ENCODE assay signal across 19 cellular contexts in genomic region chr9:95755421-95755730, GRCh38.
DNase-seq lines count a peak whose midpoint lies in the region; ATAC-seq and TF ChIP-seq lines count a peak whose summit lies in the region.
"Had no signal": no experiment of that assay in that cellular context is flagged by ENCODE, and none has a peak within 500 bp of the region (broad histone marks: within the 10 kb centered on the region; RNA-seq: fewer than 3 reads in every experiment).

No MANE protein-coding gene starts in this region.

- ATAC-seq in activated CD4-positive, CD25-positive, alpha-beta regulatory T cell treated with anti-CD3 and anti-CD28 coated beads, Interleukin-2, amount 50 U/mL, for 24 hours: no peak
- ATAC-seq: HCT116 had no signal

- no peaks in the 10 kb centered on the region for H3K36me3 ChIP-seq in Peyer's patch
- no peaks in the 10 kb centered on the region for H3K36me3 ChIP-seq in mucosa of rectum (ENCODE audit: control insufficient read depth in 2 of 2, insufficient read depth in 2 of 2, low read length in 2 of 2)
- no peaks in the 10 kb centered on the region for H3K36me3 ChIP-seq in transverse colon
- H3K36me3 ChIP-seq: BE2C had no signal

- H3K9ac ChIP-seq in mucosa of rectum (ENCODE audit: low read depth in 1 of 2, low read length in 2 of 2): no peak overlapping the region

- 71% methylated on average over 3 of the region's 3 CpGs; no CpG with 5 or more reads in 1 of the 2 donors for WGBS in transverse colon (ENCODE audit: low coverage in 1 of 2), 2 donors

- H3K27me3 Mint-ChIP-seq in chondrocyte (ENCODE audit: low read depth): peaks cover 4% of the 10 kb centered on the region

- TF ChIP-seq POLR2A in Peyer's patch (IDR thresholded peaks at IDR 0.05) (no peak), transverse colon (IDR thresholded peaks at IDR 0.05) (no peak)

- TF ChIP-seq CTCF in Peyer's patch (IDR thresholded peaks at IDR 0.05) (no peak), coronary artery (IDR thresholded peaks at IDR 0.05) (no peak), transverse colon (IDR thresholded peaks at IDR 0.05) (no peak), chondrocyte (IDR thresholded peaks at IDR 0.05) (no peak)

- no peak overlapping the region for H3K4me3 Mint-ChIP-seq in chondrocyte (ENCODE audit: unreplicated experiment)
- H3K4me3 Mint-ChIP-seq: CD4-positive, alpha-beta T cell had no signal

- no peak overlapping the region for H3K4me3 ChIP-seq in Peyer's patch
- no peak overlapping the region for H3K4me3 ChIP-seq in coronary artery
- no peak overlapping the region for H3K4me3 ChIP-seq in mucosa of rectum (ENCODE audit: low read length in 2 of 2)
- H3K4me3 ChIP-seq in transverse colon: no peak overlapping the region

- in situ Hi-C loops in transverse colon (cut with MboI; ENCODE audit: low pct_ligation_motif_present in 1 of 4, low pct_unique_long_range_greater_than_20kb in 1 of 4, low sequenced_read_pairs in 3 of 4): no loop called here

- TF ChIP-seq EP300 in transverse colon (IDR thresholded peaks at IDR 0.05; ENCODE audit: low read depth): no peak

- peaks cover 21% of the 10 kb centered on the region for H3K4me1 Mint-ChIP-seq in chondrocyte (ENCODE audit: low read depth)

- no peaks in the 10 kb centered on the region for H3K9me3 Mint-ChIP-seq in chondrocyte (ENCODE audit: low read depth)
- H3K9me3 Mint-ChIP-seq: CD4-positive, alpha-beta T cell had no signal

- peaks cover 0 to 15% (median 2%) of the 10 kb centered on the region in 4 donors for H3K4me1 ChIP-seq in Peyer's patch
- H3K4me1 ChIP-seq in mucosa of rectum (ENCODE audit: control insufficient read depth in 2 of 2, insufficient read depth in 2 of 2, low read length in 2 of 2): no peaks in the 10 kb centered on the region
- H3K4me1 ChIP-seq in transverse colon: peaks cover 0 to 6% (median 6%) of the 10 kb centered on the region in 4 donors

- no peak overlapping the region for H3K27ac Mint-ChIP-seq in chondrocyte (ENCODE audit: unreplicated experiment)
- H3K27ac Mint-ChIP-seq: CD4-positive, alpha-beta T cell had no signal

- H3K27ac ChIP-seq in Peyer's patch: peak overlapping the region in 3 of 4 donors; percentile 46 to 57 (median 47)
- H3K27ac ChIP-seq in coronary artery: peak overlapping the region; percentile 12 to 76
- peak overlapping the region; percentile 20 to 35 for H3K27ac ChIP-seq in mucosa of rectum (ENCODE audit: low read depth in 2 of 2, low read length in 2 of 2)
- peak overlapping the region; percentile 49 to 66 (median 58) for H3K27ac ChIP-seq in transverse colon

- intact Hi-C loops in transverse colon (cut with DNase I; ENCODE audit: low total_unique reads): no loop called here

- no peaks in the 10 kb centered on the region for H3K9me3 ChIP-seq in Peyer's patch
- H3K9me3 ChIP-seq in mucosa of rectum (ENCODE audit: control insufficient read depth in 2 of 2, low read length in 2 of 2): no peaks in the 10 kb centered on the region
- no peaks in the 10 kb centered on the region for H3K9me3 ChIP-seq in transverse colon
- H3K9me3 ChIP-seq: BE2C had no signal

- DNase-seq in Peyer's patch: no peak
- no peak for DNase-seq in coronary artery (ENCODE audit: low spot score)
- no peak for DNase-seq in transverse colon
- DNase-seq in chondrocyte (ENCODE audit: low spot score): no peak
- DNase-seq in activated CD4-positive, alpha-beta T cell treated with anti-CD3 and anti-CD28 coated beads for 48 hours: no peak
- DNase-seq: BE2C; Calu3; CD4-positive, alpha-beta T cell; DMS53; KBM-7; NCI-H1048; NCI-H1694 treated with DMSO at 0.1 percent for 48 hours; NCI-H2107; NCI-H226; NCI-H526; NK-92 treated with Interleukin-12 subunit alpha and Interleukin-12 subunit beta, amount 100 ng/mL, for 24 hours had no signal

- no peaks in the 10 kb centered on the region for H3K36me3 Mint-ChIP-seq in chondrocyte (ENCODE audit: low read depth)

- H3K27me3 ChIP-seq in Peyer's patch: no peaks in the 10 kb centered on the region
- H3K27me3 ChIP-seq in mucosa of rectum (ENCODE audit: control insufficient read depth in 2 of 2, insufficient read depth in 2 of 2, low read length in 2 of 2): no peaks in the 10 kb centered on the region
- H3K27me3 ChIP-seq in transverse colon: peaks cover 7% of the 10 kb centered on the region
- H3K27me3 ChIP-seq: BE2C had no signal
